Comparison of ENCODE assay signal across 1 cellular context in genomic region chr9:133030317-133031129, GRCh38.
TF ChIP-seq lines count a peak whose summit lies in the region.

A gene with protein sequence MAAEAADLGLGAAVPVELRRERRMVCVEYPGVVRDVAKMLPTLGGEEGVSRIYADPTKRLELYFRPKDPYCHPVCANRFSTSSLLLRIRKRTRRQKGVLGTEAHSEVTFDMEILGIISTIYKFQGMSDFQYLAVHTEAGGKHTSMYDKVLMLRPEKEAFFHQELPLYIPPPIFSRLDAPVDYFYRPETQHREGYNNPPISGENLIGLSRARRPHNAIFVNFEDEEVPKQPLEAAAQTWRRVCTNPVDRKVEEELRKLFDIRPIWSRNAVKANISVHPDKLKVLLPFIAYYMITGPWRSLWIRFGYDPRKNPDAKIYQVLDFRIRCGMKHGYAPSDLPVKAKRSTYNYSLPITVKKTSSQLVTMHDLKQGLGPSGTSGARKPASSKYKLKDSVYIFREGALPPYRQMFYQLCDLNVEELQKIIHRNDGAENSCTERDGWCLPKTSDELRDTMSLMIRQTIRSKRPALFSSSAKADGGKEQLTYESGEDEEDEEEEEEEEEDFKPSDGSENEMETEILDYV (plus strand): TSS chr9:133030997. CDS start chr9:133031012, 15 bp downstream.

TF ChIP-seq in HepG2, 621 proteins besides CTCF, POLR2A, EP300 and RAD21 (continued from another document and continues in another):
- peak; percentile 65; the same call in 1 of the 2 replicates for TF ChIP-seq ZNF232 (CRISPR knock-in tag; IDR thresholded peaks at IDR 0.05; ENCODE audit: borderline replicate concordance)
- TF ChIP-seq MED13 (CRISPR knock-in tag; IDR thresholded peaks at IDR 0.05), result no peak
- TF ChIP-seq CHD4 (IDR thresholded peaks at IDR 0.05; ENCODE audit: borderline replicate concordance, low read length), result no peak
- TF ChIP-seq ZNF775 (CRISPR knock-in tag; IDR thresholded peaks at IDR 0.05; ENCODE audit: borderline replicate concordance), result no peak
- no peak for TF ChIP-seq KDM6A (CRISPR knock-in tag; IDR thresholded peaks at IDR 0.05; ENCODE audit: low read depth)
- peak; percentile 68 for TF ChIP-seq ZNF589 (CRISPR knock-in tag; conservative IDR thresholded peaks at IDR 0.05)
- no peak for TF ChIP-seq TRIM24 (CRISPR knock-in tag; IDR thresholded peaks at IDR 0.05)
- TF ChIP-seq REXO4 (CRISPR knock-in tag; IDR thresholded peaks at IDR 0.05; ENCODE audit: borderline replicate concordance), result no peak
- TF ChIP-seq REL (CRISPR knock-in tag; conservative IDR thresholded peaks at IDR 0.05), result peak; percentile 83
- peak; percentile 80 for TF ChIP-seq ATF1 (CRISPR knock-in tag; IDR thresholded peaks at IDR 0.05)
- no peak; the same call in 1 of the 2 replicates for TF ChIP-seq WIZ (CRISPR knock-in tag; IDR thresholded peaks at IDR 0.05)
- TF ChIP-seq NFIC (IDR thresholded peaks at IDR 0.05; ENCODE audit: low read length), result peak; percentile 64
- no peak for TF ChIP-seq NR2F6 (IDR thresholded peaks at IDR 0.05)
- no peak for TF ChIP-seq NR2F6 (CRISPR knock-in tag; IDR thresholded peaks at IDR 0.05)
- no peak; the same call in 1 of the 2 replicates for TF ChIP-seq ZNF724P (CRISPR knock-in tag; IDR thresholded peaks at IDR 0.05; ENCODE audit: borderline replicate concordance)
- TF ChIP-seq ZNF407 (CRISPR knock-in tag; IDR thresholded peaks at IDR 0.05; ENCODE audit: not compliant biosample characterization), result peak; percentile 23
- no peak for TF ChIP-seq ZNF432 (CRISPR knock-in tag; IDR thresholded peaks at IDR 0.05; ENCODE audit: borderline replicate concordance)
- peak; percentile 85; the same call in 1 of the 2 replicates for TF ChIP-seq ZNF720 (CRISPR knock-in tag; IDR thresholded peaks at IDR 0.05)
- TF ChIP-seq MLX (CRISPR knock-in tag; IDR thresholded peaks at IDR 0.05), result no peak
- no peak for TF ChIP-seq NR3C1 (CRISPR knock-in tag; IDR thresholded peaks at IDR 0.05)
- peak; percentile 87 for TF ChIP-seq E2F1 (CRISPR knock-in tag; IDR thresholded peaks at IDR 0.05)
- no peak for TF ChIP-seq RERE (CRISPR knock-in tag; IDR thresholded peaks at IDR 0.05; ENCODE audit: low read depth)
- TF ChIP-seq JARID2 (CRISPR knock-in tag; IDR thresholded peaks at IDR 0.05; ENCODE audit: insufficient replicate concordance), result no peak
- TF ChIP-seq, protein P1, sequence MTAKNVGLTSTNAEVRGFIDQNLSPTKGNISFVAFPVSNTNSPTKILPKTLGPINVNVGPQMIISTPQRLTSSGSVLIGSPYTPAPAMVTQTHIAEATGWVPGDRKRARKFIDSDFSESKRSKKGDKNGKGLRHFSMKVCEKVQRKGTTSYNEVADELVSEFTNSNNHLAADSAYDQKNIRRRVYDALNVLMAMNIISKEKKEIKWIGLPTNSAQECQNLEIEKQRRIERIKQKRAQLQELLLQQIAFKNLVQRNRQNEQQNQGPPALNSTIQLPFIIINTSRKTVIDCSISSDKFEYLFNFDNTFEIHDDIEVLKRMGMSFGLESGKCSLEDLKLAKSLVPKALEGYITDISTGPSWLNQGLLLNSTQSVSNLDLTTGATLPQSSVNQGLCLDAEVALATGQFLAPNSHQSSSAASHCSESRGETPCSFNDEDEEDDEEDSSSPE (CRISPR knock-in tag; IDR thresholded peaks at IDR 0.05), result peak; percentile 62; the same call in 1 of the 2 replicates
- peak; percentile 51 for TF ChIP-seq CREB1 (IDR thresholded peaks at IDR 0.05)
- peak; percentile 66 for TF ChIP-seq CREB1 (CRISPR knock-in tag; IDR thresholded peaks at IDR 0.05)
- TF ChIP-seq FOXA1 (IDR thresholded peaks at IDR 0.05), result no peak
- no peak for TF ChIP-seq FOXA1 (CRISPR knock-in tag; IDR thresholded peaks at IDR 0.05)
- TF ChIP-seq DMAP1 (CRISPR knock-in tag; IDR thresholded peaks at IDR 0.05), result peak; percentile 83; the same call in 1 of the 2 replicates
- no peak for TF ChIP-seq KLF13 (CRISPR knock-in tag; IDR thresholded peaks at IDR 0.05)
- TF ChIP-seq PHF21A (CRISPR knock-in tag; IDR thresholded peaks at IDR 0.05), result peak; percentile 94
- TF ChIP-seq, protein P2, sequence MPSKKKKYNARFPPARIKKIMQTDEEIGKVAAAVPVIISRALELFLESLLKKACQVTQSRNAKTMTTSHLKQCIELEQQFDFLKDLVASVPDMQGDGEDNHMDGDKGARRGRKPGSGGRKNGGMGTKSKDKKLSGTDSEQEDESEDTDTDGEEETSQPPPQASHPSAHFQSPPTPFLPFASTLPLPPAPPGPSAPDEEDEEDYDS (CRISPR knock-in tag; IDR thresholded peaks at IDR 0.05), result peak; percentile 64; the same call in 1 of the 2 replicates
- TF ChIP-seq ZNF431 (CRISPR knock-in tag; IDR thresholded peaks at IDR 0.05; ENCODE audit: borderline replicate concordance, low read depth), result no peak; the same call in 1 of the 2 replicates
- TF ChIP-seq ETV5 (CRISPR knock-in tag; IDR thresholded peaks at IDR 0.05; ENCODE audit: borderline replicate concordance), result no peak; the same call in 1 of the 2 replicates
